ENCODE assay signal across 19 cellular contexts in the genomic region with DNA sequence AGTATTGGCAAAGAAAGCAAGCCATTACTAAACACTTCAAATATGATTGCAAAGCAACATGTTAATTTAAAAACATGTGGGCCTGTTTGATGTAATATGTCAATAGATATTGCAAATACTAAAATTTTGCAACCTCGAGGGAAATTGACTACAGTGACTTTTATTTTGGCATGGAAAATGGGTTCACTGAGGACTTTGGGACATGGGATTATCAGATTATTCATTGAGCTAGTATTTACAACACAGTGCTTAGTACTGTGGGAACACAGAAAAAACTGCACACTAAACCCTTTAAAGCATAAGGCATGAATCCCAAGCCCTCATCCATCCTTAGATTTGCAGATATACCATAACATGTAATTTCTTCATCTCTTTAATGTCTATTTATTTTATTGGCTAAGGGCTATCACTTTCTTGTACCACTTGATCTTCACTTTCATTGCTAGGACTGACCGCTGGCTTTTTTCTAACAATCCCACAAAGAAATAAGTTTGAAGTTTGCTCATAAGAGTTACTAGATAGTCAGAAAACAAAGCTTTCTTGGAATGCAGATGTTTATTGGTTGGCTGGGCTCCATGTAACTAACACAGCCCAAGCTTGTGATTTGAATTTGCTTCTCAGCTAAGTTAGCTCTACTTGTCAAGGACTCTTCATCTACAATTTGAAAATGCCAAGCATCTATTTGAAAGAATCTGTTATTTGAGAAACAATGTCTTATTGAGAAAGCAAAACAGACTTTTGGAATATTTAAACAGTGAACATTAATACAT. TPM values are rescaled to one million over a fixed set of nuclear protein-coding genes. Genes with fewer than 3 reads are reported as not detected.
DNase-seq lines count a peak whose midpoint lies in the region; ATAC-seq and TF ChIP-seq lines count a peak whose summit lies in the region.
"Had no signal": no experiment of that assay in that cellular context is flagged by ENCODE, and none has a peak within 500 bp of the region (broad histone marks: within the 10 kb centered on the region; RNA-seq: fewer than 3 reads in every experiment).

No MANE protein-coding gene starts in this region.

- H3K4me2 ChIP-seq in PC-3 (ENCODE audit: low read length) (peak overlapping the region; percentile 46), mesenchymal stem cell (ENCODE audit: low read length, poor library complexity, severe bottlenecking) (no peak overlapping the region)

- no peak overlapping the region for H2BK5ac ChIP-seq in mesenchymal stem cell (ENCODE audit: low read depth, low read length, poor library complexity, severe bottlenecking)

- no peaks in the 10 kb centered on the region for H3K9me3 Mint-ChIP-seq in naive thymus-derived CD8-positive, alpha-beta T cell
- H3K9me3 Mint-ChIP-seq: brain had no signal

- WGBS in mesenchymal stem cell: 46% methylated on average over 2 of the region's 2 CpGs

- H4K8ac ChIP-seq in mesenchymal stem cell (ENCODE audit: low read length): no peak overlapping the region

- CTCF ChIA-PET in PC-3 (lab: Charles Lee): no interaction called here

- H3K36me3 Mint-ChIP-seq in naive thymus-derived CD8-positive, alpha-beta T cell: no peaks in the 10 kb centered on the region

- POLR2A ChIA-PET in PC-3 (lab: Charles Lee; ENCODE audit: unreplicated experiment): no interaction called here
- POLR2A ChIA-PET in naive thymus-derived CD8-positive, alpha-beta T cell (lab: Charles Lee): no interaction called here

- H3K27ac ChIP-seq in PC-3 (ENCODE audit: low read length): peak overlapping the region; percentile 96
- no peak overlapping the region for H3K27ac ChIP-seq in mesenchymal stem cell (ENCODE audit: low read length, poor library complexity, severe bottlenecking)

- H3K36me3 ChIP-seq in PC-3 (ENCODE audit: low read depth, low read length): no peaks in the 10 kb centered on the region
- peaks cover 0 to 13% of the 10 kb centered on the region in 2 experiments for H3K36me3 ChIP-seq in mesenchymal stem cell (ENCODE audit: control insufficient read depth in 1 of 2, insufficient read depth in 2 of 2, low read depth in 1 of 2, low read length in 2 of 2)
- H3K36me3 ChIP-seq: stomach had no signal

- H2AFZ ChIP-seq in PC-3 (ENCODE audit: low read length) (no peak overlapping the region), mesenchymal stem cell (ENCODE audit: low read depth, low read length) (no peak overlapping the region)

- no peak overlapping the region for H3K27ac Mint-ChIP-seq in naive thymus-derived CD8-positive, alpha-beta T cell

- no peak overlapping the region for H3K23ac ChIP-seq in mesenchymal stem cell (ENCODE audit: low read length in 2 of 2)

- no peak overlapping the region for H3K4me3 ChIP-seq in PC-3 (ENCODE audit: low read length)
- no peak overlapping the region for H3K4me3 ChIP-seq in mesenchymal stem cell (ENCODE audit: insufficient read depth in 1 of 2, low read depth in 1 of 2, low read length in 2 of 2)
- H3K4me3 ChIP-seq: stomach had no signal

- intact Hi-C loops in PC-3 (cut with micrococcal nuclease): loop anchor here (1.0 kb wide), 1 partner anchor 23 kb away; no protein-coding TSS in a partner anchor

- H3K9me2 ChIP-seq in PC-3 (replicated peaks; ENCODE audit: low read length): no peaks in the 10 kb centered on the region

- peaks cover 6% of the 10 kb centered on the region for H3K79me1 ChIP-seq in mesenchymal stem cell (replicated peaks; ENCODE audit: low read length, poor library complexity, severe bottlenecking)

- peaks cover 60% of the 10 kb centered on the region for H3K79me2 ChIP-seq in PC-3 (ENCODE audit: low read length)

- no peak overlapping the region for H3K18ac ChIP-seq in mesenchymal stem cell (ENCODE audit: low read depth in 1 of 2, low read length in 2 of 2)

- no peak overlapping the region for H2BK12ac ChIP-seq in mesenchymal stem cell (ENCODE audit: low read length in 2 of 2)

- H3K27me3 ChIP-seq in PC-3 (ENCODE audit: low read length): no peaks in the 10 kb centered on the region
- H3K27me3 ChIP-seq in mesenchymal stem cell (ENCODE audit: control insufficient read depth in 1 of 2, insufficient read depth in 1 of 2, low read length in 2 of 2): no peaks in the 10 kb centered on the region
- H3K27me3 ChIP-seq: stomach had no signal

- H3F3A ChIP-seq in PC-3 (ENCODE audit: low read length, unreplicated experiment): peaks cover 16% of the 10 kb centered on the region

- ATAC-seq in PC-3 (no peak), HG03521 (IDR thresholded peaks at IDR 0.05; ENCODE audit: unreplicated experiment) (no peak)
- no peak for ATAC-seq in naive thymus-derived CD8-positive, alpha-beta T cell
- ATAC-seq: sciatic nerve had no signal

- TF ChIP-seq CTCF in PC-3 (conservative IDR thresholded peaks at IDR 0.05; ENCODE audit: low read depth, low read length): no peak

- H2AK5ac ChIP-seq in mesenchymal stem cell (ENCODE audit: low read length, severe bottlenecking): no peak overlapping the region

- H3K9ac ChIP-seq in PC-3 (ENCODE audit: low read length) (peak overlapping the region; percentile 57), mesenchymal stem cell (ENCODE audit: low read length) (peak overlapping the region; percentile 84)

- no peak overlapping the region for H3K4ac ChIP-seq in mesenchymal stem cell (ENCODE audit: low read depth in 1 of 2, low read length in 2 of 2)

- H4K20me1 ChIP-seq in PC-3 (ENCODE audit: low read length): no peaks in the 10 kb centered on the region

- no TSS peak for BruUV-seq in PC-3 (replicated peaks; lab: Mats Ljungman, UMichigan)

- H3K4me3 Mint-ChIP-seq in naive thymus-derived CD8-positive, alpha-beta T cell: no peak overlapping the region
- H3K4me3 Mint-ChIP-seq: brain had no signal

- H2BK15ac ChIP-seq in mesenchymal stem cell (ENCODE audit: low read depth, poor library complexity, severe bottlenecking): no peak overlapping the region

- peaks cover 62% of the 10 kb centered on the region for H3K4me1 ChIP-seq in PC-3 (ENCODE audit: insufficient read depth, low read length)
- peaks cover 3% of the 10 kb centered on the region for H3K4me1 ChIP-seq in mesenchymal stem cell (ENCODE audit: control insufficient read depth, insufficient read depth, low read depth, low read length)

- H3K9me3 ChIP-seq in PC-3 (ENCODE audit: low read length) (no peaks in the 10 kb centered on the region), mesenchymal stem cell (ENCODE audit: control insufficient read depth, low read length) (no peaks in the 10 kb centered on the region)
- H3K9me3 ChIP-seq: stomach had no signal

- DNase-seq in ELR (ENCODE audit: low read depth): peak; percentile 51
- DNase-seq in PC-3: peak; percentile 41
- DNase-seq in fibroblast of gingiva (ENCODE audit: low read depth): peak; percentile 67
- peak; percentile 61 for DNase-seq in mesenchymal stem cell
- no peak for DNase-seq in RPMI8226
- DNase-seq in globus pallidus (ENCODE audit: low spot score): no peak
- DNase-seq in naive thymus-derived CD8-positive, alpha-beta T cell: no peak
- DNase-seq: activated naive CD4-positive, alpha-beta T cell treated with Interleukin-2 at 50 U/mL for 16 hours; DND-41; erythroblast; hippocampal formation; KG1; NCI-H1092; NCI-H2081 treated with DMSO at 0.1 percent for 48 hours; stimulated activated CD4-positive, alpha-beta T cell treated with anti-CD3 and anti-CD28 coated beads, Interleukin-1b, Interleukin-23, amount 100 ng/mL, for 48 hours; stomach had no signal

- H2BK120ac ChIP-seq in mesenchymal stem cell (ENCODE audit: low read depth, low read length): no peak overlapping the region

- peaks cover 1 to 18% (median 5%) of the 10 kb centered on the region in 4 donors for H3K4me1 Mint-ChIP-seq in naive thymus-derived CD8-positive, alpha-beta T cell

- no peak overlapping the region for H3K14ac ChIP-seq in mesenchymal stem cell (ENCODE audit: low read length in 2 of 2)

- H3K27me3 Mint-ChIP-seq in naive thymus-derived CD8-positive, alpha-beta T cell: no peaks in the 10 kb centered on the region
- H3K27me3 Mint-ChIP-seq: brain had no signal

- H4K91ac ChIP-seq in mesenchymal stem cell (ENCODE audit: low read length): no peak overlapping the region

RNA-seq across cellular contexts. Expression of a gene that starts 48.7 kb away (rescaled TPM):
- 56.9 and 57.2 TPM in 2 replicates for total RNA-seq in PC-3 (2014; rRNA removed)
- 47.8 TPM for polyA plus RNA-seq in mesenchymal stem cell (2013, experiment 1 of 2)
- 46.7 TPM for polyA plus RNA-seq in mesenchymal stem cell (2013, experiment 2 of 2)
- total RNA-seq in naive thymus-derived CD8-positive, alpha-beta T cell: 1 to 10 TPM; 7.8 to 9.2 TPM
- polyA plus RNA-seq in naive thymus-derived CD8-positive, alpha-beta T cell: 1 to 10 TPM; 3.8 to 4.1 (median 4.0) TPM

Comparison
In these comparisons a context has a peak if more than half of its experiments do, and no peak if none do; other contexts are left out.
1. DNase-seq: peak in ELR (single experiment), PC-3 (single experiment), fibroblast of gingiva (single experiment) and mesenchymal stem cell (single experiment); none in RPMI8226 (single experiment), globus pallidus (single experiment) and naive thymus-derived CD8-positive, alpha-beta T cell (0 of 10).